8 cellular contexts compared by ENCODE assay signal in genomic region chr1:36149973-36150295, GRCh38. TPM values are rescaled to one million over a fixed set of nuclear protein-coding genes. Genes with fewer than 3 reads are reported as not detected.
DNase-seq lines count a peak whose midpoint lies in the region; ATAC-seq and TF ChIP-seq lines count a peak whose summit lies in the region.

No MANE protein-coding gene starts in this region.

- H3K27ac ChIP-seq in lower lobe of right lung: peak overlapping the region; percentile 98
- peak overlapping the region; percentile 94 to 98 (median 96) for H3K27ac ChIP-seq in transverse colon

- in situ Hi-C loops in transverse colon (cut with MboI; ENCODE audit: low pct_ligation_motif_present in 1 of 4, low pct_unique_long_range_greater_than_20kb in 1 of 4, low sequenced_read_pairs in 3 of 4): loop anchor here in 1 of 4 donors (5.0 kb wide), 1 partner anchor 137 kb away; no protein-coding TSS in a partner anchor

- intact Hi-C loops in lower lobe of right lung (cut with DNase I) (no loop called here), transverse colon (cut with DNase I; ENCODE audit: low total_unique reads) (loop anchor here (2.0 to 10.0 kb wide), 2 partner anchors 39 to 235 kb away; partner anchors contain the start of gene STK40)

- WGBS in transverse colon (ENCODE audit: low coverage in 1 of 2), 2 donors: 0 to 17% methylated on average over 3 to 6 of the region's 6 CpGs

- H3K4me1 Mint-ChIP-seq in activated T-cell treated with anti-CD3 and anti-CD28 coated beads, Interleukin-2, amount 50 U/mL, for 4 hours (ENCODE audit: low read depth): peaks cover 67% of the 10 kb centered on the region
- H3K4me1 Mint-ChIP-seq in activated naive CD8-positive, alpha-beta T cell treated with anti-CD3 and anti-CD28 coated beads, Interleukin-2, amount 50 U/mL, for 24 hours: peaks cover 72% of the 10 kb centered on the region

- H3K4me3 ChIP-seq in lower lobe of right lung: peak overlapping the region; percentile 37
- no peak overlapping the region for H3K4me3 ChIP-seq in transverse colon

- peak in 1 of 2 donors; percentile 0 for ATAC-seq in activated T-cell treated with anti-CD3 and anti-CD28 coated beads, Interleukin-2, amount 50 U/mL, for 4 hours
- no peak for ATAC-seq in activated naive CD8-positive, alpha-beta T cell treated with anti-CD3 and anti-CD28 coated beads, Interleukin-2, amount 50 U/mL, for 24 hours
- ATAC-seq in lower lobe of right lung (no peak), GM21825 (IDR thresholded peaks at IDR 0.05; ENCODE audit: unreplicated experiment) (no peak)

- no peaks in the 10 kb centered on the region for H3K27me3 Mint-ChIP-seq in activated T-cell treated with anti-CD3 and anti-CD28 coated beads, Interleukin-2, amount 50 U/mL, for 4 hours (ENCODE audit: low read depth)
- peaks cover 2% of the 10 kb centered on the region for H3K27me3 Mint-ChIP-seq in activated naive CD8-positive, alpha-beta T cell treated with anti-CD3 and anti-CD28 coated beads, Interleukin-2, amount 50 U/mL, for 24 hours

- peak overlapping the region; percentile 99 for H3K4me3 Mint-ChIP-seq in activated T-cell treated with anti-CD3 and anti-CD28 coated beads, Interleukin-2, amount 50 U/mL, for 4 hours
- H3K4me3 Mint-ChIP-seq in activated naive CD8-positive, alpha-beta T cell treated with anti-CD3 and anti-CD28 coated beads, Interleukin-2, amount 50 U/mL, for 24 hours: peak overlapping the region; percentile 99

- no peaks in the 10 kb centered on the region for H3K9me3 Mint-ChIP-seq in activated T-cell treated with anti-CD3 and anti-CD28 coated beads, Interleukin-2, amount 50 U/mL, for 4 hours
- no peaks in the 10 kb centered on the region for H3K9me3 Mint-ChIP-seq in activated naive CD8-positive, alpha-beta T cell treated with anti-CD3 and anti-CD28 coated beads, Interleukin-2, amount 50 U/mL, for 24 hours

- DNase-seq in activated T-cell treated with anti-CD3 and anti-CD28 coated beads, Interleukin-2, amount 50 U/mL, for 4 hours: no peak
- no peak for DNase-seq in activated T-cell treated with anti-CD3 and anti-CD28 coated beads for 4 hours
- no peak for DNase-seq in activated naive CD8-positive, alpha-beta T cell treated with anti-CD3 and anti-CD28 coated beads, Interleukin-2, amount 50 U/mL, for 24 hours
- no peak for DNase-seq in lower lobe of right lung
- no peak for DNase-seq in transverse colon
- no peak for DNase-seq in dermis blood vessel endothelial cell
- no peak for DNase-seq in A172 (ENCODE audit: low spot score)

- TF ChIP-seq CTCF in lower lobe of right lung (IDR thresholded peaks at IDR 0.05) (no peak), transverse colon (IDR thresholded peaks at IDR 0.05) (no peak)

- H3K4me1 ChIP-seq in lower lobe of right lung (peaks cover 62% of the 10 kb centered on the region), transverse colon (peaks cover 30 to 48% (median 42%) of the 10 kb centered on the region in 4 donors)

- TF ChIP-seq POLR2A in transverse colon (IDR thresholded peaks at IDR 0.05): no peak

- no peaks in the 10 kb centered on the region for H3K27me3 ChIP-seq in lower lobe of right lung (ENCODE audit: low read depth)
- H3K27me3 ChIP-seq in transverse colon: no peaks in the 10 kb centered on the region

- H3K9me3 ChIP-seq in lower lobe of right lung (no peaks in the 10 kb centered on the region), transverse colon (no peaks in the 10 kb centered on the region)

- H3K36me3 Mint-ChIP-seq in activated T-cell treated with anti-CD3 and anti-CD28 coated beads, Interleukin-2, amount 50 U/mL, for 4 hours (ENCODE audit: insufficient read depth): no peaks in the 10 kb centered on the region
- H3K36me3 Mint-ChIP-seq in activated naive CD8-positive, alpha-beta T cell treated with anti-CD3 and anti-CD28 coated beads, Interleukin-2, amount 50 U/mL, for 24 hours (ENCODE audit: low read depth): peaks cover 5% of the 10 kb centered on the region

- H3K36me3 ChIP-seq in lower lobe of right lung (no peaks in the 10 kb centered on the region), transverse colon (no peaks in the 10 kb centered on the region)

- peak overlapping the region; percentile 98 for H3K27ac Mint-ChIP-seq in activated naive CD8-positive, alpha-beta T cell treated with anti-CD3 and anti-CD28 coated beads, Interleukin-2, amount 50 U/mL, for 24 hours

- TF ChIP-seq EP300 in transverse colon (IDR thresholded peaks at IDR 0.05; ENCODE audit: low read depth): no peak

RNA-seq across cellular contexts. Expression of gene TRAPPC3, which starts 0.6 kb away (rescaled TPM):
- total RNA-seq in activated T-cell treated with anti-CD3 and anti-CD28 coated beads, Interleukin-2, amount 50 U/mL, for 4 hours: 10 to 100 TPM; 64.2 to 69.6 (median 65.9) TPM
- total RNA-seq in lower lobe of right lung (60.3 TPM), transverse colon (100 to 1,000 TPM in 3 of 4 donors, 10 to 100 TPM in 1; 54.6 to 165 (median 105) TPM), dermis blood vessel endothelial cell (77.8 and 117 TPM in 2 replicates)
- 86.7 and 110 TPM in 2 replicates for total RNA-seq in A172 (2014; rRNA removed; shearing (Covaris generic))

RNA-seq across cellular contexts. Expression of gene MAP7D1, which starts 6.0 kb away (rescaled TPM):
- total RNA-seq in activated T-cell treated with anti-CD3 and anti-CD28 coated beads, Interleukin-2, amount 50 U/mL, for 4 hours: 100 to 1,000 TPM; 162 to 182 (median 164) TPM
- 120 TPM for total RNA-seq in lower lobe of right lung
- total RNA-seq in transverse colon: 100 to 1,000 TPM in 1 of 4 donors, 10 to 100 TPM in 3; 74.3 to 187 (median 86.0) TPM
- total RNA-seq in dermis blood vessel endothelial cell: 77.9 and 106 TPM in 2 replicates
- total RNA-seq in A172 (2014; rRNA removed; shearing (Covaris generic)): 91.2 and 136 TPM in 2 replicates

RNA-seq across cellular contexts. Expression of gene COL8A2, which starts 24.9 kb away (rescaled TPM):
- total RNA-seq in activated T-cell treated with anti-CD3 and anti-CD28 coated beads, Interleukin-2, amount 50 U/mL, for 4 hours: under 1 TPM; 0.08 to 0.43 (median 0.18) TPM
- total RNA-seq in lower lobe of right lung: 24.4 TPM
- 1 to 10 TPM; 1.2 to 5.4 (median 1.7) TPM for total RNA-seq in transverse colon
- 3.0 and 3.2 TPM in 2 replicates for total RNA-seq in dermis blood vessel endothelial cell
- total RNA-seq in A172 (2014; rRNA removed; shearing (Covaris generic)): 0.62 and 0.72 TPM in 2 replicates
